9 cellular contexts compared by ENCODE assay signal in genomic region chr6:85450578-85450884, GRCh38. TPM values are rescaled to one million over a fixed set of nuclear protein-coding genes. Genes with fewer than 3 reads are reported as not detected.
A peak's percentile ranks its signal among the peaks of the same experiment; 100 is the strongest.
DNase-seq lines count a peak whose midpoint lies in the region; TF ChIP-seq lines count a peak whose summit lies in the region.
"Had no signal": no experiment of that assay in that cellular context is flagged by ENCODE, and none has a peak within 500 bp of the region (broad histone marks: within the 10 kb centered on the region; RNA-seq: fewer than 3 reads in every experiment).

No MANE protein-coding gene starts in this region.

- H3K4me2 ChIP-seq in KMS-11 = peak overlapping the region; percentile 79

- H3K36me3 ChIP-seq in KMS-11 (ENCODE audit: insufficient read depth) = no peaks in the 10 kb centered on the region

- DNase-seq in activated naive CD4-positive, alpha-beta T cell treated with Interleukin-2 at 50 U/mL for 16 hours = no peak
- no peak for DNase-seq in epithelial cell of esophagus (ENCODE audit: low read depth)
- DNase-seq in osteocyte (ENCODE audit: extremely low spot score, unreplicated experiment) = no peak
- DNase-seq in NCI-H2029 treated with DMSO at 0.1 percent for 48 hours (lab: John Stamatoyannopoulos, UW) = no peak
- no peak for DNase-seq in SIG-M5 (lab: John Stamatoyannopoulos, UW)
- DNase-seq in stimulated activated CD4-positive, alpha-beta T cell treated with anti-CD3 and anti-CD28 coated beads, Interleukin-2, amount 100 ng/mL, for 48 hours = no peak

- H3K27me3 ChIP-seq in KMS-11 (ENCODE audit: insufficient read depth, low read depth) = no peaks in the 10 kb centered on the region

- no peak overlapping the region for H3K4me3 ChIP-seq in KMS-11 (IDR thresholded peaks at IDR 0.05; ENCODE audit: insufficient read depth, low read depth, low read length)
- H3K4me3 ChIP-seq in epithelial cell of esophagus (ENCODE audit: low read length) = peak overlapping the region; percentile 68

- H3K79me2 ChIP-seq in KMS-11 (ENCODE audit: insufficient read depth, low read depth) = no peaks in the 10 kb centered on the region

- TF ChIP-seq CTCF in KMS-11 (conservative IDR thresholded peaks at IDR 0.05; ENCODE audit: low read depth, low read length) = no peak
- no peak for TF ChIP-seq CTCF in epithelial cell of esophagus (IDR thresholded peaks at IDR 0.05; ENCODE audit: insufficient read depth, low read depth, low read length, missing control alignments)
- peak; percentile 14 for TF ChIP-seq CTCF in osteocyte (IDR thresholded peaks at IDR 0.05)

- peak overlapping the region; percentile 89 for H3K4me3 Mint-ChIP-seq in activated naive CD4-positive, alpha-beta T cell treated with anti-CD3 and anti-CD28 coated beads, Interleukin-2, amount 50 U/mL, for 24 hours
- H3K4me3 Mint-ChIP-seq in osteocyte (ENCODE audit: unreplicated experiment) = peak overlapping the region; percentile 100

- H3K27ac Mint-ChIP-seq in activated naive CD4-positive, alpha-beta T cell treated with anti-CD3 and anti-CD28 coated beads, Interleukin-2, amount 50 U/mL, for 24 hours = no peak overlapping the region
- H3K27ac Mint-ChIP-seq in osteocyte (ENCODE audit: unreplicated experiment) = peak overlapping the region; percentile 97
- H3K27ac Mint-ChIP-seq: dendritic cell treated with granulocyte-macrophage colony-stimulating factor and Interleukin-4, amounts not matched to agents 40 ng/mL and 50 ng/mL, for 4 days had no signal

- peaks cover 17% of the 10 kb centered on the region for H3K4me1 ChIP-seq in KMS-11 (ENCODE audit: low read depth, poor library complexity, severe bottlenecking)

- no peak overlapping the region for H3K27ac ChIP-seq in KMS-11

- peaks cover 1% of the 10 kb centered on the region for H3K36me3 Mint-ChIP-seq in activated naive CD4-positive, alpha-beta T cell treated with anti-CD3 and anti-CD28 coated beads, Interleukin-2, amount 50 U/mL, for 24 hours
- H3K36me3 Mint-ChIP-seq in osteocyte (ENCODE audit: unreplicated experiment) = peaks cover 15% of the 10 kb centered on the region

- peaks cover 40% of the 10 kb centered on the region for H3K4me1 Mint-ChIP-seq in activated naive CD4-positive, alpha-beta T cell treated with anti-CD3 and anti-CD28 coated beads, Interleukin-2, amount 50 U/mL, for 24 hours
- H3K4me1 Mint-ChIP-seq in osteocyte (ENCODE audit: unreplicated experiment) = peaks cover 59% of the 10 kb centered on the region

- peak overlapping the region; percentile 94 for H2AFZ ChIP-seq in KMS-11 (ENCODE audit: low read depth)

- H3K27me3 Mint-ChIP-seq in activated naive CD4-positive, alpha-beta T cell treated with anti-CD3 and anti-CD28 coated beads, Interleukin-2, amount 50 U/mL, for 24 hours = peaks cover 42% of the 10 kb centered on the region
- H3K27me3 Mint-ChIP-seq in osteocyte (ENCODE audit: unreplicated experiment) = no peaks in the 10 kb centered on the region

- no peaks in the 10 kb centered on the region for H4K20me1 ChIP-seq in KMS-11 (ENCODE audit: insufficient read depth)

- H3K9ac ChIP-seq in KMS-11 = peak overlapping the region; percentile 47; the same call in 1 of the 2 replicates

- no peaks in the 10 kb centered on the region for H3K9me3 Mint-ChIP-seq in activated naive CD4-positive, alpha-beta T cell treated with anti-CD3 and anti-CD28 coated beads, Interleukin-2, amount 50 U/mL, for 24 hours
- H3K9me3 Mint-ChIP-seq in osteocyte (ENCODE audit: unreplicated experiment) = no peaks in the 10 kb centered on the region
- H3K9me3 Mint-ChIP-seq: dendritic cell treated with granulocyte-macrophage colony-stimulating factor and Interleukin-4, amounts not matched to agents 40 ng/mL and 50 ng/mL, for 4 days had no signal

RNA-seq across cellular contexts. Expression of gene NT5E, which starts 0.6 kb away (rescaled TPM):
- total RNA-seq in osteocyte = 193 and 197 TPM in 2 replicates
